In the genomic region with DNA sequence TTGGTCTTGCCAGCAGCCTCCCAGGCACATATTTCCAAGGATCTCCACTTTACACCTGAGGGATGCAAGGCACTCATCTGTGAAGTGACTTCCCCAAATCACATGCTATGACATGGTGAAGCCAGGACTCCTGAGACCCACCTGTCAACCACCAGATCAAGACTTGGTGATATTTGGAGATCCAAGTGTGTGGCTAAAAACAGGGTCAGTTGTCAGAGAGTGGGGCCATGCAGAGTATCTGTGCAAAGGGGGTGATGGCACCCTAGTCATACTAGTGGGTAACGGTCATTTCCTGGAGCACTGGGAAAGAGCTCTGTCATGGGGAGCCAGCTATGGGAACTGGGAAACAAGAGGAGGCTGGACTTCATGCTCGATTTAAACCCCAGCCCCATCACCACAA, we compare ENCODE assay signal across 27 cellular contexts.
"Had no signal": no experiment of that assay in that cellular context is flagged by ENCODE, and none has a peak within 500 bp of the region (broad histone marks: within the 10 kb centered on the region; RNA-seq: fewer than 3 reads in every experiment).

No MANE protein-coding gene starts in this region.

- DNase-seq: islet precursor cell; left ventricle myocardium inferior; midbrain; mucosa of descending colon; naive thymus-derived CD8-positive, alpha-beta T cell; nucleus accumbens; pancreas; posterior cingulate gyrus; retina; right cardiac atrium; small intestine; spleen; stimulated activated CD4-positive, alpha-beta T cell treated with anti-CD3 and anti-CD28 coated beads, Interleukin-2, amount 100 ng/mL, for 48 hours; stimulated activated CD4-positive, alpha-beta T cell treated with anti-CD3 and anti-CD28 coated beads, Interleukin-4, amount 100 ng/mL, for 4 hours; stimulated activated CD8-positive, alpha-beta memory T cell treated with anti-CD3 and anti-CD28 coated beads, Interleukin-4, amount 100 ng/mL, for 48 hours; stimulated activated naive B cell treated with anti-CD40 and anti-IgM and Interleukin-4, amounts not matched to agents 10 μg/mL and 1 μg/mL and 100 μg/mL, for 72 hours; stimulated activated naive CD8-positive, alpha-beta T cell treated with anti-CD3 and anti-CD28 coated beads, Interleukin-15, Interleukin-2, amounts not matched to agents 100 U/mL and 50 U/mL, for 24 hours; stomach; testis; thyroid gland; transverse colon; upper lobe of left lung had no signal

- H3K9me3 ChIP-seq: left ventricle myocardium inferior, mucosa of descending colon, pancreas, prostate gland, spleen, stomach, testis, thyroid gland, transverse colon, upper lobe of left lung, vagina had no signal

- H3K36me3 ChIP-seq: left ventricle myocardium inferior, pancreas, prostate gland, spleen, stomach, thyroid gland, transverse colon, upper lobe of left lung, vagina had no signal

- ATAC-seq: mucosa of descending colon; naive thymus-derived CD8-positive, alpha-beta T cell; pancreas; right cardiac atrium; sciatic nerve; stimulated activated naive B cell treated with anti-CD40 and anti-IgM and Interleukin-4, amounts not matched to agents 10 μg/mL and 1 μg/mL and 100 μg/mL, for 72 hours; stimulated activated naive CD8-positive, alpha-beta T cell treated with anti-CD3 and anti-CD28 coated beads, Interleukin-15, Interleukin-2, amounts not matched to agents 100 U/mL and 50 U/mL, for 24 hours had no signal

- H3K4me2 ChIP-seq: hepatocyte had no signal

- H2AFZ ChIP-seq: hepatocyte had no signal

- H3K4me1 ChIP-seq: left ventricle myocardium inferior, pancreas, prostate gland, spleen, testis, transverse colon, upper lobe of left lung had no signal

- H3K27ac ChIP-seq: hepatocyte, left ventricle myocardium inferior, pancreas, prostate gland, spleen, stomach, testis, thyroid gland, transverse colon, upper lobe of left lung, vagina had no signal

- H3K79me2 ChIP-seq: hepatocyte had no signal

- H3K4me3 ChIP-seq: hepatocyte, left ventricle myocardium inferior, lung, mucosa of descending colon, pancreas, prostate gland, spleen, stomach, testis, thyroid gland, transverse colon, upper lobe of left lung, vagina had no signal

- H3K27me3 ChIP-seq: hepatocyte, pancreas, testis, thyroid gland, transverse colon, upper lobe of left lung, vagina had no signal
